ENCODE assay signal across 8 cellular contexts in genomic region chrX:153927936-153928760, GRCh38. TPM values are rescaled to one million over a fixed set of nuclear protein-coding genes. Genes with fewer than 3 reads are reported as not detected.
A peak's percentile ranks its signal among the peaks of the same experiment; 100 is the strongest.
DNase-seq lines count a peak whose midpoint lies in the region; ATAC-seq, FAIRE-seq and TF ChIP-seq lines count a peak whose summit lies in the region.

No MANE protein-coding gene starts in this region.

- H3K27me3 ChIP-seq in right atrium auricular region (no peaks in the 10 kb centered on the region), psoas muscle (ENCODE audit: insufficient read depth in 3 of 3, low read length in 2 of 3) (no peaks in the 10 kb centered on the region)

- peak overlapping the region; percentile 41 to 64 for H3K4me3 ChIP-seq in right atrium auricular region
- peak overlapping the region; percentile 86 for H3K4me3 ChIP-seq in psoas muscle

- TF ChIP-seq CTCF in right atrium auricular region (IDR thresholded peaks at IDR 0.05), result peak in 1 of 2 donors; percentile 42
- peak; percentile 22 for TF ChIP-seq CTCF in psoas muscle (IDR thresholded peaks at IDR 0.05)

- H3K9me3 ChIP-seq in right atrium auricular region (no peaks in the 10 kb centered on the region), psoas muscle (no peaks in the 10 kb centered on the region)

- intact Hi-C loops in psoas muscle (cut with DNase I), result no loop called here

- H3K4me1 ChIP-seq in right atrium auricular region (peaks cover 0 to 43% of the 10 kb centered on the region in 2 donors), psoas muscle (peaks cover 30% of the 10 kb centered on the region)

- FAIRE-seq in urothelium cell line (lab: Jason Lieb, UNC), result no peak

- H3K36me3 ChIP-seq in right atrium auricular region (peaks cover 26% of the 10 kb centered on the region), psoas muscle (ENCODE audit: insufficient read depth in 1 of 2, low read depth in 1 of 2) (peaks cover 3 to 41% of the 10 kb centered on the region in 2 donors)

- DNase-seq in NCI-H187 (lab: John Stamatoyannopoulos, UW), result peak; percentile 98 to 100
- peak; percentile 79 to 99 (median 89) for DNase-seq in T-helper 2 cell
- DNase-seq in anterior cingulate cortex (lab: John Stamatoyannopoulos, UW), result peak; percentile 42 to 97 (median 92)
- DNase-seq in right atrium auricular region (ENCODE audit: low spot score), result peak; percentile 97
- DNase-seq in psoas muscle, result peak; percentile 96 to 99
- DNase-seq in urothelium cell line (ENCODE audit: low spot score), result peak; percentile 96

- WGBS in psoas muscle, 3 donors, result 0 to 10% (median 1%) methylated on average over 22 to 76 of the region's 76 CpGs

- H3K27ac ChIP-seq in right atrium auricular region, result peak overlapping the region; percentile 90
- peak overlapping the region; percentile 94 for H3K27ac ChIP-seq in psoas muscle

- ATAC-seq in GM18502 (IDR thresholded peaks at IDR 0.05; ENCODE audit: poor library complexity, unreplicated experiment) (peak; percentile 88), HG02943 (IDR thresholded peaks at IDR 0.05; ENCODE audit: low read depth, unreplicated experiment) (peak; percentile 78), psoas muscle (peak; percentile 93 to 95 (median 93))

RNA-seq across cellular contexts. Expression of gene ARHGAP4, which starts 2.1 kb away (rescaled TPM):
- total RNA-seq in right atrium auricular region (1 to 10 TPM; 7.6 to 8.9 TPM), psoas muscle (1 to 10 TPM; 5.1 to 8.0 (median 6.4) TPM)
- polyA plus RNA-seq in psoas muscle, result 1 to 10 TPM; 5.8 to 7.6 (median 6.8) TPM

RNA-seq across cellular contexts. Expression of gene NAA10, which starts 6.7 kb away (rescaled TPM):
- total RNA-seq in right atrium auricular region (10 to 100 TPM; 66.5 to 70.2 TPM), psoas muscle (100 to 1,000 TPM; 105 to 166 (median 115) TPM)
- polyA plus RNA-seq in psoas muscle, result 100 to 1,000 TPM; 168 to 203 (median 193) TPM

RNA-seq across cellular contexts. Expression of gene RENBP, which starts 16.3 kb away (rescaled TPM):
- total RNA-seq in right atrium auricular region, result 10 to 100 TPM in 1 of 2 donors, 1 to 10 TPM in 1; 6.2 to 10.6 TPM
- total RNA-seq in psoas muscle, result 1 to 10 TPM; 2.9 to 4.4 (median 3.6) TPM
- 1 to 10 TPM in 2 of 3 donors, under 1 TPM in 1; 0.97 to 1.9 (median 1.4) TPM for polyA plus RNA-seq in psoas muscle

RNA-seq across cellular contexts. Expression of gene AVPR2, which starts 23.7 kb away (rescaled TPM):
- total RNA-seq in right atrium auricular region, result 1 to 10 TPM; 2.3 to 4.7 TPM
- total RNA-seq in psoas muscle, result 1 to 10 TPM; 1.3 to 4.8 (median 2.0) TPM
- 1 to 10 TPM; 1.4 to 3.2 (median 2.5) TPM for polyA plus RNA-seq in psoas muscle

RNA-seq across cellular contexts. Expression of gene L1CAM, which starts 42.2 kb away (rescaled TPM):
- 1 to 10 TPM; 6.3 to 7.0 TPM for total RNA-seq in right atrium auricular region
- 1 to 10 TPM in 2 of 4 donors, under 1 TPM in 2; 0.22 to 1.5 (median 0.90) TPM for total RNA-seq in psoas muscle
- under 1 TPM; 0.36 to 0.46 (median 0.39) TPM for polyA plus RNA-seq in psoas muscle

Comparison
In these comparisons a context has a peak if more than half of its experiments do, and no peak if none do; other contexts are left out.
1. Peak in every context shown above with its lines: DNase-seq, ATAC-seq, H3K4me3 ChIP-seq and H3K27ac ChIP-seq.